Comparison of ENCODE assay signal across 8 cellular contexts in genomic region chr2:106248548-106249151, GRCh38. TPM values are rescaled to one million over a fixed set of nuclear protein-coding genes. Genes with fewer than 3 reads are reported as not detected.
DNase-seq lines count a peak whose midpoint lies in the region; ATAC-seq, FAIRE-seq and TF ChIP-seq lines count a peak whose summit lies in the region.
"Not testable (repeated sequence)": the region's sequence is repeated elsewhere in the genome, so short reads cannot be mapped to it uniquely, and the experiment has no call there.

No MANE protein-coding gene starts in this region.

- H3K79me1 ChIP-seq in H1 (ENCODE audit: low read depth, low read length) = not testable (repeated sequence)

- not testable (repeated sequence) for H3K9me2 ChIP-seq in OCI-LY7 (ENCODE audit: insufficient read depth, low read length)

- not testable (repeated sequence) for H3K27me3 Mint-ChIP-seq in activated CD4-positive, alpha-beta memory T cell treated with anti-CD3 and anti-CD28 coated beads, Interleukin-2, amount 10 ng/mL, durations not matched to agents 7 days and 5 days

- not testable (repeated sequence) for H2BK120ac ChIP-seq in H1 (replicated peaks; ENCODE audit: low read depth, low read length)

- not testable (repeated sequence) for H4K8ac ChIP-seq in H1 (ENCODE audit: extremely low read depth, insufficient read depth, low read length)

- not testable (repeated sequence) for H2BK12ac ChIP-seq in H1 (ENCODE audit: low read depth, low read length)

- POLR2A ChIA-PET in A549 (lab: Yijun Ruan, JAX); OCI-LY7 (lab: Charles Lee); activated CD4-positive, alpha-beta memory T cell treated with anti-CD3 and anti-CD28 coated beads, Interleukin-2, amount 10 ng/mL, durations not matched to agents 7 days and 5 days (lab: Charles Lee): not testable (repeated sequence)
- POLR2A ChIA-PET in H1 (lab: Charles Lee; ENCODE audit: partially characterized antibody) = interaction anchor here (0.7 kb wide), 1 partner anchor 56 kb away, joined by 3 read pairs; no protein-coding TSS in a partner anchor

- H3K4me1 ChIP-seq in A549; OCI-LY7 (ENCODE audit: insufficient read depth, low read length, poor library complexity, severe bottlenecking); H1 (replicated peaks in 1 of 4; ENCODE audit: control insufficient read depth in 3 of 4, insufficient read depth in 4 of 4, low read length in 3 of 4); pancreas: not testable (repeated sequence)

- not testable (repeated sequence) for BruUV-seq in OCI-LY7 (replicated peaks; lab: Mats Ljungman, UMichigan)

- not testable (repeated sequence) for H3K36me3 Mint-ChIP-seq in activated CD4-positive, alpha-beta memory T cell treated with anti-CD3 and anti-CD28 coated beads, Interleukin-2, amount 10 ng/mL, durations not matched to agents 7 days and 5 days (ENCODE audit: low read depth)

- H3K56ac ChIP-seq in H1 (replicated peaks; ENCODE audit: insufficient read length, low read depth, low read length) = not testable (repeated sequence)

- not testable (repeated sequence) for H2BK20ac ChIP-seq in H1 (ENCODE audit: low read length)

- not testable (repeated sequence) for H2AK5ac ChIP-seq in H1 (ENCODE audit: low read depth, low read length)

- H2BK5ac ChIP-seq in H1 (ENCODE audit: low read depth, low read length) = not testable (repeated sequence)

- WGBS in A549 (ENCODE audit: missing lambda C conversion rate) = 65% methylated on average over 5 of the region's 6 CpGs
- 66% methylated on average over 4 of the region's 6 CpGs; no CpG with 5 or more reads in 1 of the 2 experiments for WGBS in H1 (ENCODE audit: extremely low coverage in 1 of 2, insufficient coverage in 1 of 2, insufficient read length in 1 of 2, insufficient replicate concordance in 2 of 2, low coverage in 1 of 2, low lambda C conversion rate in 2 of 2, missing lambda C conversion rate in 1 of 2), 2 experiments
- WGBS in pancreas, 2 donors = 50 to 55% methylated on average over 4 to 5 of the region's 6 CpGs

- not testable (repeated sequence) for TF ChIP-seq POLR2A in A549 (IDR thresholded peaks at IDR 0.05; ENCODE audit: low read length); H1 (IDR thresholded peaks at IDR 0.05; ENCODE audit: control extremely low read depth in 1 of 2, low read depth in 2 of 2, low read length in 2 of 2)

- not testable (repeated sequence) for H2AFZ ChIP-seq in OCI-LY7 (ENCODE audit: low read length); H1 (ENCODE audit: low read length)

- H3K9me3 Mint-ChIP-seq in activated CD4-positive, alpha-beta memory T cell treated with anti-CD3 and anti-CD28 coated beads, Interleukin-2, amount 10 ng/mL, durations not matched to agents 7 days and 5 days = not testable (repeated sequence)

- H3K9ac ChIP-seq in H1 (replicated peaks in 1 of 4; ENCODE audit: extremely low read depth in 1 of 4, low read depth in 3 of 4, low read length in 3 of 4) = not testable (repeated sequence)

- peak overlapping the region; percentile 80 for H3K27ac Mint-ChIP-seq in activated CD4-positive, alpha-beta memory T cell treated with anti-CD3 and anti-CD28 coated beads, Interleukin-2, amount 10 ng/mL, durations not matched to agents 7 days and 5 days

- H3K79me2 ChIP-seq in OCI-LY7 (ENCODE audit: insufficient read depth, low read depth, low read length); H1 (ENCODE audit: control insufficient read depth in 1 of 2, insufficient read depth in 2 of 2, low read length in 2 of 2): not testable (repeated sequence)

- peak in 1 of 2 experiments; percentile 44; a peak in 4 of 5 replicates for TF ChIP-seq RAD21 in A549 (conservative IDR thresholded peaks at IDR 0.05 in 1 of 2, IDR thresholded peaks at IDR 0.05 in 1 of 2)
- peak in 1 of 2 experiments; percentile 15; a peak in 2 of 4 replicates for TF ChIP-seq RAD21 in H1 (IDR thresholded peaks at IDR 0.05 in 1 of 2, conservative IDR thresholded peaks at IDR 0.05 in 1 of 2; ENCODE audit: low read depth in 2 of 2, low read length in 2 of 2)

- DNase-seq in A549 (ENCODE audit: low read depth in 1 of 2, low spot score in 1 of 2); OCI-LY7 (ENCODE audit: low spot score); H1 (ENCODE audit: low read depth in 1 of 2, low spot score in 2 of 2); kidney epithelial cell (ENCODE audit: low read depth): not testable (repeated sequence)
- DNase-seq in activated CD4-positive, alpha-beta memory T cell treated with anti-CD3 and anti-CD28 coated beads, Interleukin-2, amount 10 ng/mL, durations not matched to agents 7 days and 5 days = peak; percentile 25
- peak in 1 of 6 donors; percentile 43 for DNase-seq in pancreas

- peaks cover 17% of the 10 kb centered on the region for H3K4me1 Mint-ChIP-seq in activated CD4-positive, alpha-beta memory T cell treated with anti-CD3 and anti-CD28 coated beads, Interleukin-2, amount 10 ng/mL, durations not matched to agents 7 days and 5 days

- H3K4me2 ChIP-seq in A549; OCI-LY7 (ENCODE audit: low read length); H1 (ENCODE audit: insufficient read depth in 1 of 2, low read depth in 2 of 2, low read length in 2 of 2): not testable (repeated sequence)

- not testable (repeated sequence) for H3K4me3 Mint-ChIP-seq in activated CD4-positive, alpha-beta memory T cell treated with anti-CD3 and anti-CD28 coated beads, Interleukin-2, amount 10 ng/mL, durations not matched to agents 7 days and 5 days

- not testable (repeated sequence) for H2BK15ac ChIP-seq in H1 (ENCODE audit: low read length)

- H3K14ac ChIP-seq in H1 (ENCODE audit: insufficient read length) = not testable (repeated sequence)

- not testable (repeated sequence) for H4K5ac ChIP-seq in H1 (ENCODE audit: insufficient read length, low read depth, low read length)

- H3K4ac ChIP-seq in H1 (replicated peaks; ENCODE audit: insufficient read length, low read depth, low read length) = not testable (repeated sequence)

- peak; percentile 37; the same call in 2 of the 3 replicates for TF ChIP-seq CTCF in A549 (IDR thresholded peaks at IDR 0.05)
- TF ChIP-seq CTCF in OCI-LY7 (conservative IDR thresholded peaks at IDR 0.05; ENCODE audit: low read length) = peak; percentile 38; the same call in 1 of the 2 replicates
- not testable (repeated sequence) for TF ChIP-seq CTCF in H1 (IDR thresholded peaks at IDR 0.05; ENCODE audit: control extremely low read depth in 1 of 3, insufficient read depth in 1 of 3, low read depth in 1 of 3, low read length in 3 of 3)
- peak; percentile 2 for TF ChIP-seq CTCF in kidney epithelial cell (IDR thresholded peaks at IDR 0.05; ENCODE audit: insufficient read depth, low read length, poor library complexity, severe bottlenecking)
- peak in 1 of 4 donors; percentile 12 for TF ChIP-seq CTCF in pancreas (IDR thresholded peaks at IDR 0.05)

- not testable (repeated sequence) for H4K20me1 ChIP-seq in OCI-LY7 (ENCODE audit: insufficient read depth, low read length); H1 (replicated peaks in 1 of 2; ENCODE audit: control insufficient read depth in 1 of 2, insufficient read depth in 2 of 2, low read length in 2 of 2)

- peak; percentile 82 to 90; a peak in 5 of 6 replicates for ATAC-seq in A549
- peak; percentile 64 for ATAC-seq in GM21390 (IDR thresholded peaks at IDR 0.05; ENCODE audit: unreplicated experiment)
- peak; percentile 71 to 96 (median 90) for ATAC-seq in pancreas

- not testable (repeated sequence) for H3K36me3 ChIP-seq in KOPT-K1 (ENCODE audit: insufficient read depth, low read length); OCI-LY7 (ENCODE audit: insufficient read depth, low read length); H1 (ENCODE audit: control insufficient read depth in 2 of 4, insufficient read depth in 4 of 4, low read length in 3 of 4); kidney epithelial cell (ENCODE audit: control insufficient read depth, insufficient read depth, low read length); pancreas

- not testable (repeated sequence) for H3K27me3 ChIP-seq in H1 (replicated peaks in 1 of 4; ENCODE audit: control insufficient read depth in 3 of 4, extremely low read depth in 1 of 4, insufficient read depth in 3 of 4, low read length in 3 of 4); kidney epithelial cell (ENCODE audit: control insufficient read depth, insufficient read depth, low read length); pancreas

- FAIRE-seq in A549 (lab: Jason Lieb, UNC); pancreas (lab: Jason Lieb, UNC): not testable (repeated sequence)
- FAIRE-seq in H1 (lab: Jason Lieb, UNC) = peak; percentile 96

- H4K91ac ChIP-seq in H1 (replicated peaks; ENCODE audit: insufficient read length, low read length) = not testable (repeated sequence)

- H3K23ac ChIP-seq in H1 (ENCODE audit: insufficient read length) = not testable (repeated sequence)

- intact Hi-C loops in OCI-LY7 (cut with micrococcal nuclease; ENCODE audit: unreplicated experiment); pancreas (cut with DNase I): not testable (repeated sequence)

- not testable (repeated sequence) for H3K4me3 ChIP-seq in A549; OCI-LY7 (ENCODE audit: low read depth, low read length, poor library complexity, severe bottlenecking); H1 (ENCODE audit: extremely low read depth in 1 of 4, insufficient read depth in 2 of 4, low read depth in 3 of 4, low read length in 4 of 4); kidney epithelial cell (ENCODE audit: low read depth, low read length); pancreas

- not testable (repeated sequence) for H3K27ac ChIP-seq in A549; OCI-LY7 (ENCODE audit: low read depth, low read length, poor library complexity, severe bottlenecking); H1 (ENCODE audit: low read depth, low read length); pancreas
- H3K27ac ChIP-seq in KOPT-K1 (ENCODE audit: low read depth, low read length, poor library complexity, severe bottlenecking) = peak overlapping the region; percentile 53

- CTCF ChIA-PET in A549 (lab: Yijun Ruan, JAX) = interaction anchor here (0.7 kb wide), 1 partner anchor 305 kb away, joined by 3 read pairs; no protein-coding TSS in a partner anchor
- CTCF ChIA-PET in OCI-LY7 (lab: Charles Lee; ENCODE audit: unreplicated experiment) = not testable (repeated sequence)
- CTCF ChIA-PET in activated CD4-positive, alpha-beta memory T cell treated with anti-CD3 and anti-CD28 coated beads, Interleukin-2, amount 10 ng/mL, durations not matched to agents 7 days and 5 days (lab: Charles Lee) = interaction anchor here (3.3 kb wide), 1 partner anchor 294 kb away, joined by 8 read pairs; no protein-coding TSS in a partner anchor
- CTCF ChIA-PET in H1 (lab: Charles Lee; ENCODE audit: partially characterized antibody) = interaction anchor here (1.4 to 1.7 kb wide), 2 partner anchors 143 to 289 kb away, joined by 3 to 5 read pairs; no protein-coding TSS in a partner anchor

- TF ChIP-seq EP300 in A549 (IDR thresholded peaks at IDR 0.05); H1 (IDR thresholded peaks at IDR 0.05; ENCODE audit: borderline replicate concordance in 1 of 2, low read depth in 2 of 2, low read length in 2 of 2): not testable (repeated sequence)

- not testable (repeated sequence) for H3K18ac ChIP-seq in H1 (ENCODE audit: extremely low read depth, low read length)

- H3K23me2 ChIP-seq in H1 (ENCODE audit: low read depth, low read length) = not testable (repeated sequence)

- not testable (repeated sequence) for H3K9me3 ChIP-seq in A549; KOPT-K1 (ENCODE audit: insufficient read depth, low read length, poor library complexity, severe bottlenecking); OCI-LY7 (ENCODE audit: low read length); H1 (ENCODE audit: insufficient read depth in 2 of 2, low read depth in 1 of 2, low read length in 1 of 2); pancreas

RNA-seq across cellular contexts. Expression of gene UXS1, which starts 54.5 kb away (rescaled TPM):
- polyA plus RNA-seq in A549 (2011; rRNA removed) (53.2 and 54.0 TPM in 2 replicates), A549 (2017; fragmentation: RNase III; extraction: RNeasy Plus Mini Kit Qiagen cat#74134 plus additional on column Dnase treatment) (48.5 to 53.6 TPM (median 50.5 TPM) in 3 replicates), H1 (2011; rRNA removed) (43.8 and 44.5 TPM in 2 replicates), pancreas (10 to 100 TPM in 1 of 2 donors, 1 to 10 TPM in 1; 4.3 to 10.8 TPM)
- polyA plus RNA-seq in A549 (2012; cell fraction: cytosol; rRNA removed) = 56.3 and 60.1 TPM in 2 replicates
- polyA plus RNA-seq in A549 (2012; cell fraction: nucleus; rRNA removed) = 48.4 and 64.3 TPM in 2 replicates
- 79.5 and 83.6 TPM in 2 replicates for polyA minus RNA-seq in A549 (2011; rRNA and poly(A)+ RNA removed)
- 21.9 and 23.6 TPM in 2 replicates for total RNA-seq in OCI-LY7 (2014; rRNA removed; shearing (Covaris generic))
- total RNA-seq in OCI-LY7 (2022) (20.5 and 30.4 TPM in 2 replicates), kidney epithelial cell (73.3 and 110 TPM in 2 replicates), pancreas (10 to 100 TPM in 4 of 6 donors, 1 to 10 TPM in 2; 7.7 to 23.6 (median 10.8) TPM)
- 10 to 100 TPM; 74.4 to 74.6 TPM for total RNA-seq in activated CD4-positive, alpha-beta memory T cell treated with anti-CD3 and anti-CD28 coated beads, Interleukin-2, amount 10 ng/mL, durations not matched to agents 7 days and 5 days
- total RNA-seq in H1 (2021; fragmentation: NEBNext Ultra II Directional; extraction: Animal tissue kit (Norgen Biotek cat#: 25700)) = 60.9 and 63.4 TPM in 2 replicates
- polyA plus RNA-seq in H1 (2011; cell fraction: cytosol; rRNA removed) = 51.9 TPM
- 81.3 TPM for polyA plus RNA-seq in H1 (2011; cell fraction: nucleus; rRNA removed)
- 50.4 to 58.6 TPM (median 54.2 TPM) in 4 replicates for polyA plus RNA-seq in H1 (2012, experiment 1 of 2)
- polyA plus RNA-seq in H1 (2012, experiment 2 of 2) = 20.3 TPM
- 73.3 TPM for polyA plus RNA-seq in H1 (2013, experiment 1 of 2)
- 86.5 TPM for polyA plus RNA-seq in H1 (2013, experiment 2 of 2)
- polyA minus RNA-seq in H1 (2011; rRNA and poly(A)+ RNA removed) = 100 and 131 TPM in 2 replicates
- 47.3 TPM for polyA minus RNA-seq in H1 (2011; cell fraction: cytosol; rRNA and poly(A)+ RNA removed)
- polyA minus RNA-seq in H1 (2011; cell fraction: nucleus; rRNA and poly(A)+ RNA removed) = 112 TPM
